Comparison of ENCODE assay signal across 8 cellular contexts in the genomic region with DNA sequence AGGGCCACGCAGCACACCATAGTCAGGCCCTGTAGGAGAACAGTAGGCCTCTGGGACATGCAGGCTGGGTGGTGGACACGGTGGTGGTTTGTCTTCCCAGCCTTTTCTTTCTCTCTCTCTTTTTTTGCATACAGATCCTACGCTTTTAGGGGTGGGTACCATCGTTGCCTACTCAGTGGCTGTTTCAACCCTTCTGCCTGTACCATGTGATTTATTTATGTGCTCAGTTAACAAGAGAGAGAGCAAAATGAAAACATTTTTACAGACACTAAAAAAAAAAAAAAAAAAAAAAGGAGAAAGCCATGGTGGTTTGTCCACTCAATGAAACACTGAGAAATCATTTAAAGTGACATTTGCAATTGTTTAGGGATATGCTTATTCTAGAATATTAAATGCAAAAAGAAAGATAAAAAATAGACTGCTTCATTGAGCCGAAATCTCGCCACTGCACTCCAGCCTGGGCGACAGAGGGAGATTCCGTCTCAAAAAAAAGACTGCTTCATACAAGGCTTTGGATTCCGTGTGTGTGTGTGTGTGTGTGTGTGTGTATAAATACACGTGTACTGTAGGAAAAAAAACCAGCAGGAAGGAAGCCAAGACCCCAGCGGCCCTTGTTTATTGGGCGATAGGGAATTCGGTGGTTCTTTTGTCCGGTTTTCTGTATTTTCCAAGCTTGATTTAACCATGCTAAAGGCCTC. TPM values are rescaled to one million over a fixed set of nuclear protein-coding genes. Genes with fewer than 3 reads are reported as not detected.
DNase-seq lines count a peak whose midpoint lies in the region; ATAC-seq and TF ChIP-seq lines count a peak whose summit lies in the region.

No MANE protein-coding gene starts in this region.

- H3K27ac ChIP-seq in GM23248 = peak overlapping the region; percentile 92
- H3K27ac ChIP-seq in PC-9 = no peak overlapping the region
- H3K27ac ChIP-seq in vagina = peak overlapping the region; percentile 86

- in situ Hi-C loops in ACHN (cut with HindIII; ENCODE audit: low pct_ligation_motif_present, low pct_unique_long_range_greater_than_20kb, low sequenced_read_pairs) = no loop called here
- in situ Hi-C loops in GM23248 (cut with MboI) = loop anchor here (25.0 kb wide), 1 partner anchor 354 kb away; a partner anchor contains a TSS

- peak; percentile 32 for DNase-seq in ACHN
- peak; percentile 29 for DNase-seq in GM23248
- no peak for DNase-seq in PC-9
- no peak for DNase-seq in chondrocyte (ENCODE audit: low spot score)
- peak; percentile 36 to 55 for DNase-seq in mesothelial cell of epicardium (ENCODE audit: low spot score in 2 of 2, unreplicated experiment in 2 of 2)
- DNase-seq in vagina (ENCODE audit: extremely low spot score in 2 of 2) = no peak

- TF ChIP-seq CTCF in PC-9 (conservative IDR thresholded peaks at IDR 0.05) = no peak
- TF ChIP-seq CTCF in chondrocyte (IDR thresholded peaks at IDR 0.05) = no peak
- no peak for TF ChIP-seq CTCF in mesothelial cell of epicardium (IDR thresholded peaks at IDR 0.05; ENCODE audit: unreplicated experiment)
- TF ChIP-seq CTCF in vagina (IDR thresholded peaks at IDR 0.05) = no peak

- no peak for ATAC-seq in HG02678 (IDR thresholded peaks at IDR 0.05; ENCODE audit: unreplicated experiment)
- ATAC-seq in HG03521 (IDR thresholded peaks at IDR 0.05; ENCODE audit: unreplicated experiment) = no peak

- peak overlapping the region; percentile 76 for H3K4me3 Mint-ChIP-seq in chondrocyte (ENCODE audit: unreplicated experiment)
- H3K4me3 Mint-ChIP-seq in mesothelial cell of epicardium = peak overlapping the region; percentile 94

- no TSS peak for BruUV-seq in PC-9 (replicated peaks; lab: Mats Ljungman, UMichigan)

- H3K27me3 Mint-ChIP-seq in chondrocyte (ENCODE audit: low read depth) (no peaks in the 10 kb centered on the region), mesothelial cell of epicardium (ENCODE audit: low read depth) (no peaks in the 10 kb centered on the region)

- POLR2A ChIA-PET in PC-9 (lab: Charles Lee; ENCODE audit: unreplicated experiment) = interaction anchor here (0.7 kb wide), 3 partner anchors 77 to 350 kb away, joined by 9 to 17 read pairs (median 11); no protein-coding TSS in a partner anchor

- peak overlapping the region; percentile 92 for H2AFZ ChIP-seq in GM23248
- peak overlapping the region; percentile 76 for H2AFZ ChIP-seq in PC-9

- H3F3A ChIP-seq in GM23248 (ENCODE audit: insufficient read depth) (peaks cover 21% of the 10 kb centered on the region), PC-9 (ENCODE audit: insufficient read depth, low read depth) (peaks cover 35% of the 10 kb centered on the region)

- H3K36me3 Mint-ChIP-seq in chondrocyte (ENCODE audit: low read depth) = no peaks in the 10 kb centered on the region
- H3K36me3 Mint-ChIP-seq in mesothelial cell of epicardium = no peaks in the 10 kb centered on the region

- H3K9me3 Mint-ChIP-seq in chondrocyte (ENCODE audit: low read depth) (no peaks in the 10 kb centered on the region), mesothelial cell of epicardium (no peaks in the 10 kb centered on the region)

- H3K79me2 ChIP-seq in GM23248 (ENCODE audit: insufficient read depth) = peaks cover 7% of the 10 kb centered on the region
- peaks cover 18% of the 10 kb centered on the region for H3K79me2 ChIP-seq in PC-9 (ENCODE audit: low read depth)

- no peaks in the 10 kb centered on the region for H4K20me1 ChIP-seq in GM23248 (ENCODE audit: insufficient read depth)
- H4K20me1 ChIP-seq in PC-9 (ENCODE audit: insufficient read depth) = no peaks in the 10 kb centered on the region

- H3K4me1 Mint-ChIP-seq in chondrocyte (ENCODE audit: low read depth) = peaks cover 62% of the 10 kb centered on the region
- peaks cover 43% of the 10 kb centered on the region for H3K4me1 Mint-ChIP-seq in mesothelial cell of epicardium

- WGBS in GM23248 (ENCODE audit: low coverage in 1 of 2, low lambda C conversion rate in 2 of 2, missing lambda C conversion rate in 2 of 2), 2 experiments = 17 to 21% methylated on average over 13 to 14 of the region's 14 CpGs

- no peaks in the 10 kb centered on the region for H3K36me3 ChIP-seq in GM23248 (ENCODE audit: low read depth)
- H3K36me3 ChIP-seq in PC-9 (ENCODE audit: low read depth) = no peaks in the 10 kb centered on the region
- no peaks in the 10 kb centered on the region for H3K36me3 ChIP-seq in vagina

- H3K27me3 ChIP-seq in GM23248 (replicated peaks; ENCODE audit: insufficient read depth) (no peaks in the 10 kb centered on the region), PC-9 (ENCODE audit: insufficient read depth, low read depth) (no peaks in the 10 kb centered on the region), vagina (no peaks in the 10 kb centered on the region)

- H3K4me1 ChIP-seq in GM23248 (ENCODE audit: insufficient read depth) (peaks cover 34% of the 10 kb centered on the region), PC-9 (replicated peaks; ENCODE audit: insufficient read depth) (peaks cover 42% of the 10 kb centered on the region), vagina (peaks cover 43% of the 10 kb centered on the region)

- H3K9me3 ChIP-seq in GM23248 (ENCODE audit: low read depth) = no peaks in the 10 kb centered on the region
- no peaks in the 10 kb centered on the region for H3K9me3 ChIP-seq in PC-9 (ENCODE audit: insufficient read depth, low read depth)
- H3K9me3 ChIP-seq in vagina = no peaks in the 10 kb centered on the region

- intact Hi-C loops in PC-9 (cut with micrococcal nuclease; ENCODE audit: unreplicated experiment) = loop anchor here (2.0 to 10.0 kb wide), 4 partner anchors 191 to 611 kb away; a partner anchor contains a TSS
- intact Hi-C loops in vagina (cut with DNase I) = loop anchor here (2.0 to 10.0 kb wide), 2 partner anchors 171 to 351 kb away; a partner anchor contains a TSS

- TF ChIP-seq POLR2A in vagina (IDR thresholded peaks at IDR 0.05) = no peak

- peak overlapping the region; percentile 79 for H3K9ac ChIP-seq in GM23248

- H3K4me2 ChIP-seq in GM23248 (ENCODE audit: unreplicated experiment) (peak overlapping the region; percentile 92), PC-9 (peak overlapping the region; percentile 78)

- H3K4me3 ChIP-seq in GM23248 = peak overlapping the region; percentile 68
- peak overlapping the region; percentile 69 for H3K4me3 ChIP-seq in PC-9
- H3K4me3 ChIP-seq in vagina = peak overlapping the region; percentile 41 to 52

- CTCF ChIA-PET in PC-9 (lab: Charles Lee) = interaction anchor here (0.6 to 1.3 kb wide), 2 partner anchors 220 to 254 kb away, joined by 4 to 10 read pairs; no protein-coding TSS in a partner anchor

- H3K27ac Mint-ChIP-seq in chondrocyte (ENCODE audit: unreplicated experiment) (peak overlapping the region; percentile 92), mesothelial cell of epicardium (peak overlapping the region; percentile 99)

- H3K9me2 ChIP-seq in GM23248 (ENCODE audit: insufficient read depth) = no peaks in the 10 kb centered on the region
- H3K9me2 ChIP-seq in PC-9 (ENCODE audit: insufficient read depth) = no peaks in the 10 kb centered on the region

RNA-seq across cellular contexts. Expression of a gene that starts 3.3 kb away (rescaled TPM):
- total RNA-seq in GM23248 (2014; rRNA removed; shearing (Covaris generic)) = 6.7 and 8.4 TPM in 2 replicates
- polyA plus RNA-seq in GM23248 (2016; fragmentation: Nextera tagmentation; extraction: Ambion mirVana) = 3.5 and 4.2 TPM in 2 replicates
- total RNA-seq in PC-9 (2021) (11.8 and 16.3 TPM in 2 replicates), chondrocyte (8.2 to 11.4 TPM (median 8.2 TPM) in 3 replicates), mesothelial cell of epicardium (17.0 to 20.1 TPM (median 19.2 TPM) in 3 replicates), vagina (4.4 TPM)

RNA-seq across cellular contexts. Expression of a gene that starts 11.2 kb away (rescaled TPM):
- 34.9 and 43.4 TPM in 2 replicates for total RNA-seq in GM23248 (2014; rRNA removed; shearing (Covaris generic))
- 65.8 and 67.9 TPM in 2 replicates for polyA plus RNA-seq in GM23248 (2016; fragmentation: Nextera tagmentation; extraction: Ambion mirVana)
- total RNA-seq in PC-9 (2021) (72.1 and 74.3 TPM in 2 replicates), chondrocyte (3.8 to 10.1 TPM (median 4.5 TPM) in 3 replicates), mesothelial cell of epicardium (33.7 to 37.2 TPM (median 34.9 TPM) in 3 replicates), vagina (14.2 TPM)

RNA-seq across cellular contexts. Expression of a gene that starts 46.5 kb away (rescaled TPM):
- 45.7 and 52.1 TPM in 2 replicates for total RNA-seq in GM23248 (2014; rRNA removed; shearing (Covaris generic))
- polyA plus RNA-seq in GM23248 (2016; fragmentation: Nextera tagmentation; extraction: Ambion mirVana) = 60.3 and 60.5 TPM in 2 replicates
- total RNA-seq in PC-9 (2021) = 54.6 and 65.1 TPM in 2 replicates
- total RNA-seq in chondrocyte = 24.1 to 34.3 TPM (median 26.8 TPM) in 3 replicates
- 24.3 to 28.5 TPM (median 26.8 TPM) in 3 replicates for total RNA-seq in mesothelial cell of epicardium
- 21.9 TPM for total RNA-seq in vagina

RNA-seq across cellular contexts. Expression of a gene that starts 46.5 kb away (rescaled TPM):
- 10.1 and 15.8 TPM in 2 replicates for total RNA-seq in GM23248 (2014; rRNA removed; shearing (Covaris generic))
- polyA plus RNA-seq in GM23248 (2016; fragmentation: Nextera tagmentation; extraction: Ambion mirVana) = 9.1 and 11.4 TPM in 2 replicates
- total RNA-seq in PC-9 (2021) (29.7 and 34.7 TPM in 2 replicates), chondrocyte (29.0 to 34.4 TPM (median 32.2 TPM) in 3 replicates), mesothelial cell of epicardium (29.8 to 35.0 TPM (median 30.0 TPM) in 3 replicates), vagina (12.0 TPM)

Comparison
In these comparisons a context has a peak if more than half of its experiments do, and no peak if none do; other contexts are left out.
1. DNase-seq: peak in ACHN (single experiment), GM23248 (single experiment) and mesothelial cell of epicardium (2 of 2); none in PC-9 (0 of 2), chondrocyte (single experiment) and vagina (0 of 2).
2. Peak in every context shown above with its lines, with median percentiles within 50 percentile points of each other: H3K4me3 ChIP-seq.